Comparison of ENCODE assay signal across 19 cellular contexts in the genomic region with DNA sequence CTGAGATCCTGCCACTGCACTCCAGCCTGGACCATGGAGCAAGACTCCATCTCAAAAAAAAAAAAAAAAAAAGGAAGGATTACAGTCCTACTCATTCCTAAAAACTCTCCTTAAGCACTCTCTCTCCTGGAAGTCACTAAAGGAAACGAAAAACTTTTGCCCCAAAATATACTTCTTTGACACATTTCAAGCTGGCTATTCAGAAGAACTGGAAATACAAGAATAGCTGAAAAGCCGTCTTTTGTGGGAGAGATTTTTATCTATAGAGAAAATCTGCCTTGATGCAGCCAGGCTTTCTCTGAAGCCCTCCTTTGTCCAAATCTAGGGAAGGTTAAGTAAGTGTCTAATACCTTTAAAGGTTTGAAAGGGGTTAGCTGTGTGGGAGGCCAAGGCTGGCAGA. TPM values are rescaled to one million over a fixed set of nuclear protein-coding genes. Genes with fewer than 3 reads are reported as not detected.
DNase-seq lines count a peak whose midpoint lies in the region; ATAC-seq, FAIRE-seq and TF ChIP-seq lines count a peak whose summit lies in the region.
"Had no signal": no experiment of that assay in that cellular context is flagged by ENCODE, and none has a peak within 500 bp of the region (broad histone marks: within the 10 kb centered on the region; RNA-seq: fewer than 3 reads in every experiment).

No MANE protein-coding gene starts in this region.

- no peaks in the 10 kb centered on the region for H3K36me3 Mint-ChIP-seq in activated T-cell treated with anti-CD3 and anti-CD28 coated beads, Interleukin-2, amount 50 U/mL, for 24 hours (ENCODE audit: low read depth)
- no peaks in the 10 kb centered on the region for H3K36me3 Mint-ChIP-seq in type B pancreatic cell
- H3K36me3 Mint-ChIP-seq: CD14-positive monocyte; CD4-positive, alpha-beta memory T cell had no signal

- H3K4me2 ChIP-seq in PC-3 (ENCODE audit: low read length) = no peak overlapping the region
- H3K4me2 ChIP-seq in GM12878 (ENCODE audit: control insufficient read depth, insufficient read depth) = no peak overlapping the region
- H3K4me2 ChIP-seq: BLaER1 had no signal

- POLR2A ChIA-PET in PC-3 (lab: Charles Lee; ENCODE audit: unreplicated experiment) = interaction anchor here (0.7 kb wide), 1 partner anchor 81 kb away, joined by 20 read pairs; no protein-coding TSS in a partner anchor
- POLR2A ChIA-PET in GM12878 (lab: Charles Lee) = interaction anchor here (0.6 to 2.0 kb wide), 6 partner anchors 41 to 320 kb away, joined by 3 to 16 read pairs (median 4); no protein-coding TSS in a partner anchor

- no peak for TF ChIP-seq CTCF in PC-3 (conservative IDR thresholded peaks at IDR 0.05; ENCODE audit: low read depth, low read length)
- no peak for TF ChIP-seq CTCF in GM12878 (IDR thresholded peaks at IDR 0.05 in 2 of 3, conservative IDR thresholded peaks at IDR 0.05 in 1 of 3; ENCODE audit: control insufficient read depth in 2 of 3, extremely low read depth in 1 of 3, insufficient read depth in 1 of 3, low read depth in 3 of 3, low read length in 3 of 3)
- no peak for TF ChIP-seq CTCF in type B pancreatic cell (conservative IDR thresholded peaks at IDR 0.05)

- SMC1A ChIA-PET in GM12878 (lab: Charles Lee; ENCODE audit: uncharacterized antibody, unreplicated experiment) = interaction anchor here (0.8 to 5.9 kb wide), 13 partner anchors 9 to 353 kb away, joined by 3 to 162 read pairs (median 5); no protein-coding TSS in a partner anchor

- CTCF ChIA-PET in PC-3 (lab: Charles Lee) = no interaction called here
- CTCF ChIA-PET in GM12878 (lab: Yijun Ruan, JAX) = interaction anchor here (0.6 to 7.0 kb wide), 13 partner anchors 10 to 352 kb away, joined by 3 to 312 read pairs (median 6); partner anchors contain the start of gene ZNF23

- in situ Hi-C loops in GM12878 (cut with MboI) = no loop called here

- no peaks in the 10 kb centered on the region for H3K27me3 ChIP-seq in PC-3 (ENCODE audit: low read length)
- no peaks in the 10 kb centered on the region for H3K27me3 ChIP-seq in GM12878 (replicated peaks in 1 of 2; ENCODE audit: control insufficient read depth in 2 of 2, insufficient read depth in 2 of 2, low read length in 1 of 2)
- H3K27me3 ChIP-seq: BLaER1 had no signal

- RAD21 ChIA-PET in GM12878 (lab: Charles Lee; ENCODE audit: unreplicated experiment) = interaction anchor here (0.7 to 6.2 kb wide), 12 partner anchors 26 to 352 kb away, joined by 3 to 213 read pairs (median 4); no protein-coding TSS in a partner anchor

- H3F3A ChIP-seq in PC-3 (ENCODE audit: low read length, unreplicated experiment) = no peaks in the 10 kb centered on the region

- no peaks in the 10 kb centered on the region for H3K79me2 ChIP-seq in PC-3 (ENCODE audit: low read length)
- no peaks in the 10 kb centered on the region for H3K79me2 ChIP-seq in GM12878 (ENCODE audit: control insufficient read depth, insufficient read depth, low read length)

- peak overlapping the region; percentile 94 for H3K27ac Mint-ChIP-seq in activated T-cell treated with anti-CD3 and anti-CD28 coated beads, Interleukin-2, amount 50 U/mL, for 24 hours
- H3K27ac Mint-ChIP-seq in type B pancreatic cell = peak overlapping the region; percentile 53
- H3K27ac Mint-ChIP-seq: CD4-positive, alpha-beta memory T cell; IgD-negative memory B cell had no signal

- no peak overlapping the region for H3K4me3 ChIP-seq in PC-3 (ENCODE audit: low read length)
- no peak overlapping the region for H3K4me3 ChIP-seq in GM12878
- H3K4me3 ChIP-seq: BLaER1, GM23248 had no signal

- no peak for FAIRE-seq in GM12878 (lab: Jason Lieb, UNC)

- intact Hi-C loops in PC-3 (cut with micrococcal nuclease) (no loop called here), GM12878 (cut with micrococcal nuclease; ENCODE audit: unreplicated experiment) (loop anchor here (2.0 kb wide), 1 partner anchor 208 kb away; no protein-coding TSS in a partner anchor)

- no peaks in the 10 kb centered on the region for H3K9me3 Mint-ChIP-seq in activated T-cell treated with anti-CD3 and anti-CD28 coated beads, Interleukin-2, amount 50 U/mL, for 24 hours
- H3K9me3 Mint-ChIP-seq in type B pancreatic cell = no peaks in the 10 kb centered on the region
- H3K9me3 Mint-ChIP-seq: CD4-positive, alpha-beta memory T cell; IgD-negative memory B cell had no signal

- BruUV-seq in PC-3 (replicated peaks; lab: Mats Ljungman, UMichigan) = no TSS peak
- BruUV-seq in GM12878 (replicated peaks; lab: Mats Ljungman, UMichigan) = no TSS peak

- no peak for TF ChIP-seq POLR2A in GM12878 (IDR thresholded peaks at IDR 0.05; ENCODE audit: low read depth, low read length)

- TF ChIP-seq EP300 in GM12878 (IDR thresholded peaks at IDR 0.05; ENCODE audit: borderline replicate concordance in 1 of 2, control insufficient read depth in 1 of 2, low read depth in 2 of 2, low read length in 2 of 2) = no peak

- H3K4me1 ChIP-seq in PC-3 (ENCODE audit: insufficient read depth, low read length) (peaks cover 5% of the 10 kb centered on the region; the same call in 1 of the 2 replicates), GM12878 (ENCODE audit: control insufficient read depth, insufficient read depth, low read length) (peaks cover 5% of the 10 kb centered on the region; the same call in 1 of the 2 replicates)
- H3K4me1 ChIP-seq: BLaER1 had no signal

- H3K4me3 Mint-ChIP-seq in activated T-cell treated with anti-CD3 and anti-CD28 coated beads, Interleukin-2, amount 50 U/mL, for 24 hours = no peak overlapping the region
- H3K4me3 Mint-ChIP-seq in type B pancreatic cell = no peak overlapping the region
- H3K4me3 Mint-ChIP-seq: CD14-positive monocyte; CD4-positive, alpha-beta memory T cell; IgD-negative memory B cell had no signal

- H3K36me3 ChIP-seq in PC-3 (ENCODE audit: low read depth, low read length) (no peaks in the 10 kb centered on the region), GM12878 (ENCODE audit: control insufficient read depth in 2 of 2, insufficient read depth in 2 of 2, low read length in 1 of 2) (no peaks in the 10 kb centered on the region)
- H3K36me3 ChIP-seq: BLaER1 had no signal

- H3K9ac ChIP-seq in PC-3 (ENCODE audit: low read length) (no peak overlapping the region), GM12878 (ENCODE audit: control insufficient read depth, insufficient read depth, low read length) (no peak overlapping the region)
- H3K9ac ChIP-seq: BLaER1, GM23248 had no signal

- peaks cover 12% of the 10 kb centered on the region for H3K4me1 Mint-ChIP-seq in activated T-cell treated with anti-CD3 and anti-CD28 coated beads, Interleukin-2, amount 50 U/mL, for 24 hours (ENCODE audit: low read depth)
- H3K4me1 Mint-ChIP-seq in type B pancreatic cell (ENCODE audit: unreplicated experiment) = no peaks in the 10 kb centered on the region
- H3K4me1 Mint-ChIP-seq: CD14-positive monocyte had no signal

- H3K9me2 ChIP-seq in PC-3 (replicated peaks; ENCODE audit: low read length) = no peaks in the 10 kb centered on the region

- H4K20me1 ChIP-seq in PC-3 (ENCODE audit: low read length) (no peaks in the 10 kb centered on the region), GM12878 (ENCODE audit: control insufficient read depth, insufficient read depth) (no peaks in the 10 kb centered on the region)
- H4K20me1 ChIP-seq: BLaER1 had no signal

- peaks cover 26% of the 10 kb centered on the region for H3K27me3 Mint-ChIP-seq in activated T-cell treated with anti-CD3 and anti-CD28 coated beads, Interleukin-2, amount 50 U/mL, for 24 hours
- H3K27me3 Mint-ChIP-seq in type B pancreatic cell = peaks cover 12% of the 10 kb centered on the region
- H3K27me3 Mint-ChIP-seq: IgD-negative memory B cell had no signal

- H3K27ac ChIP-seq in PC-3 (ENCODE audit: low read length) = peak overlapping the region; percentile 53
- peak overlapping the region; percentile 72 for H3K27ac ChIP-seq in GM12878 (ENCODE audit: control insufficient read depth, insufficient read depth)
- H3K27ac ChIP-seq: BLaER1, GM23248 had no signal

- ATAC-seq in PC-3 (no peak), GM12878 (no peak)

- 0% methylated on average over 2 of the region's 2 CpGs for WGBS in GM12878 (ENCODE audit: insufficient coverage, insufficient replicate concordance, low lambda C conversion rate, missing lambda C conversion rate)

- H2AFZ ChIP-seq in PC-3 (ENCODE audit: low read length) (no peak overlapping the region), GM12878 (ENCODE audit: control insufficient read depth, low read depth, low read length) (no peak overlapping the region; the same call in 1 of the 2 replicates)
- H2AFZ ChIP-seq: GM23248 had no signal

- DNase-seq in activated T-cell treated with anti-CD3 and anti-CD28 coated beads, Interleukin-2, amount 50 U/mL, for 24 hours = no peak
- no peak for DNase-seq in activated T-cell treated with anti-CD3 and anti-CD28 coated beads, Interleukin-2, amount 50 U/mL, for 1 hour
- DNase-seq in PC-3 = peak; percentile 37
- no peak for DNase-seq in GM12878 (ENCODE audit: low read depth, low spot score)
- DNase-seq in type B pancreatic cell (ENCODE audit: extremely low spot score, unreplicated experiment) = no peak
- no peak for DNase-seq in OCI-M2 (lab: John Stamatoyannopoulos, UW; ENCODE audit: unreplicated experiment)
- no peak for DNase-seq in NCI-H82 (lab: John Stamatoyannopoulos, UW)
- no peak for DNase-seq in UCSD-AML1 (lab: John Stamatoyannopoulos, UW; ENCODE audit: unreplicated experiment)
- DNase-seq: 8988T; CD4-positive, alpha-beta memory T cell; DND-41; GM23248 had no signal

- H3K9me3 ChIP-seq in PC-3 (ENCODE audit: low read length) (no peaks in the 10 kb centered on the region), GM12878 (replicated peaks; ENCODE audit: control insufficient read depth, insufficient read depth, low read length) (no peaks in the 10 kb centered on the region)
- H3K9me3 ChIP-seq: BLaER1 had no signal

- TF ChIP-seq RAD21 in GM12878 (IDR thresholded peaks at IDR 0.05; ENCODE audit: insufficient read depth, low read depth, low read length) = no peak

RNA-seq across cellular contexts. Expression of gene MARVELD3, which starts 16.9 kb away (rescaled TPM):
- total RNA-seq in PC-3 (2014; rRNA removed) (7.4 and 14.6 TPM in 2 replicates), GM12878 (2014; rRNA removed) (not detected in 2 replicates), GM12878 (2014; rRNA removed; fragmentation: Illumina TruSeq; extraction: Trizol) (0.09 TPM in 1 of 2 replicates, not detected in the other), GM12878 (2021) (not detected in 2 replicates), type B pancreatic cell (ENCODE audit: low replicate concordance) (17.0 and 38.8 TPM in 2 replicates)
- total RNA-seq in GM12878 (2013; cell fraction: nucleolus; rRNA removed) = not detected in 2 replicates
- polyA plus RNA-seq in GM12878 (2011; ENCODE audit: low read depth) = not detected
- polyA plus RNA-seq in GM12878 (2011; rRNA removed) (not detected in 2 replicates), GM12878 (2014; fragmentation: Illumina TruSeq; extraction: Trizol) (0.03 TPM in 1 of 2 replicates, not detected in the other), GM12878 (2014; fragmentation: Nextera tagmentation; extraction: Ambion mirVana) (under 1 TPM; 0.09 to 0.10 TPM), GM12878 (2014; rRNA removed) (0.09 TPM in 1 of 2 replicates, not detected in the other), GM12878 (2016; fragmentation: Nextera tagmentation; extraction: Ambion mirVana) (under 1 TPM; 0.15 to 0.18 TPM)
- polyA plus RNA-seq in GM12878 (2011; cell fraction: cytosol; rRNA removed) = not detected in 2 replicates
- polyA plus RNA-seq in GM12878 (2011; cell fraction: nucleus; rRNA removed) = not detected in 2 replicates
- polyA plus RNA-seq in GM12878 (2012) = 0.04 TPM in 1 of 2 replicates, not detected in the other
- polyA minus RNA-seq in GM12878 (2011; rRNA and poly(A)+ RNA removed) = not detected in 2 replicates
- not detected in 2 replicates for polyA minus RNA-seq in GM12878 (2011; cell fraction: cytosol; rRNA and poly(A)+ RNA removed)
- polyA minus RNA-seq in GM12878 (2011; cell fraction: nucleus; rRNA and poly(A)+ RNA removed) = not detected in 2 replicates
- total RNA-seq: CD4-positive, alpha-beta memory T cell; GM23248; H4 had no signal
- polyA plus RNA-seq: AG04450; CD4-positive, alpha-beta memory T cell; IgD-negative memory B cell had no signal

RNA-seq across cellular contexts. Expression of gene TAT, which starts 32.2 kb away (rescaled TPM):
- not detected in 2 replicates for total RNA-seq in PC-3 (2014; rRNA removed)
- not detected in 2 replicates for total RNA-seq in GM12878 (2013; cell fraction: nucleolus; rRNA removed)
- total RNA-seq in GM12878 (2014; rRNA removed) = 0.05 TPM in 1 of 2 replicates, not detected in the other
- total RNA-seq in GM12878 (2014; rRNA removed; fragmentation: Illumina TruSeq; extraction: Trizol) = 0.04 TPM in 1 of 2 replicates, not detected in the other
- total RNA-seq in GM12878 (2021) = 0.44 and 0.51 TPM in 2 replicates
- not detected for polyA plus RNA-seq in GM12878 (2011; ENCODE audit: low read depth)
- not detected in 2 replicates for polyA plus RNA-seq in GM12878 (2011; rRNA removed)
- not detected in 2 replicates for polyA plus RNA-seq in GM12878 (2011; cell fraction: cytosol; rRNA removed)
- polyA plus RNA-seq in GM12878 (2011; cell fraction: nucleus; rRNA removed) = not detected in 2 replicates
- 0.05 and 0.06 TPM in 2 replicates for polyA plus RNA-seq in GM12878 (2012)
- 0.01 TPM in 1 of 2 replicates, not detected in the other for polyA plus RNA-seq in GM12878 (2014; fragmentation: Illumina TruSeq; extraction: Trizol)
- under 1 TPM; 0.06 to 0.11 TPM for polyA plus RNA-seq in GM12878 (2014; fragmentation: Nextera tagmentation; extraction: Ambion mirVana)
- polyA plus RNA-seq in GM12878 (2014; rRNA removed) = not detected in 2 replicates
- polyA plus RNA-seq in GM12878 (2016; fragmentation: Nextera tagmentation; extraction: Ambion mirVana) = under 1 TPM in 1 of 2 experiments, not detected in 1; 0.19 TPM
- polyA minus RNA-seq in GM12878 (2011; rRNA and poly(A)+ RNA removed) = not detected in 2 replicates
- not detected in 2 replicates for polyA minus RNA-seq in GM12878 (2011; cell fraction: cytosol; rRNA and poly(A)+ RNA removed)
- not detected in 2 replicates for polyA minus RNA-seq in GM12878 (2011; cell fraction: nucleus; rRNA and poly(A)+ RNA removed)
- total RNA-seq in type B pancreatic cell (ENCODE audit: low replicate concordance) = 0.14 TPM in 1 of 2 replicates, not detected in the other
- total RNA-seq: A673; CD4-positive, alpha-beta memory T cell; G401; GM23248; H4 had no signal
- polyA plus RNA-seq: AG04450; CD14-positive monocyte; CD4-positive, alpha-beta memory T cell; GM23248; IgD-negative memory B cell had no signal
